ENCODE assay signal across 1 cellular context in the genomic region with DNA sequence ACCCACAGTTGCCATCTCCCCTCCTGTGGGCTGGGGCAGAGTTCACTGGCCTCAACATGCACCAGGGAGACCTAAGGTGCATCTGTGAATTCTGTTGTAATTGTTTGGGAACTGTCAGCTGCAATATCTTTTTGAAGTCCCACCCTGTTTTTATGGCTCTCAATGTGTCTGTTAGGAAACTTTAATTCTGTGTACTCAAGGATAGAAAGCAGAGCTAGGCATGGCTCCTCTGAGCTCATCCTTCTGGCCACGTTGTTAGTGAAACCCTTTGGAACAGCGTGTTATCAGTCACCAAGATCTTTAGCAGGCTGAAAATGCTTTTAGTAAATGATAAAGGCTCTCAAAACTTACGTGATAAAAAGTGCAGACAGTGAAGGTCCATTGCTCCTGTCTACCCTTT.
TF ChIP-seq lines count a peak whose summit lies in the region.

No MANE protein-coding gene starts in this region.

TF ChIP-seq in HepG2, 621 proteins besides CTCF, POLR2A, EP300 and RAD21 (continued from another document):
- TF ChIP-seq GTF2F1 (IDR thresholded peaks at IDR 0.05; ENCODE audit: low read length) (no peak), SNAPC2 (CRISPR knock-in tag; IDR thresholded peaks at IDR 0.05) (no peak), NCOA1 (CRISPR knock-in tag; IDR thresholded peaks at IDR 0.05) (no peak)
TF ChIP-seq in HepG2: peak in this region for 0.
